23 cellular contexts compared by ENCODE assay signal in the genomic region with DNA sequence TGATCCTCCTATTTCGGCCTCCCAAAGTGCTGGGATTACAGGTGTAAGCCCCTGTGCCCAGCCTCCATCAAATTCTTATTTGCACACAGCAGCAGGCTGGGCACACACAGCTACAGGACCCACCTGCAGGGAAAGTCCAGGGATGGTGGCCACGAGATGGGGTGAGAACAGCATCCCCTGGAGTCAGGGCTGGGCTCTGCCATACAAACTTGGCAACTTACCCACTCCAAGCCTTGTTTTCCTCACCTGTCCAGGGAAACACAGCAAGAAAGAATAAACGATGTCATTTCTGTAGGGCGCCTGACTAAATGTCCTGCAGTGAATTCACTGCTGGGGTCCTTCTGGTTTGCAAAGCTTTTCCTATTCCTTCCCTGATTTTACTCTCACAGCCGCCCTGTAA. TPM values are rescaled to one million over a fixed set of nuclear protein-coding genes. Genes with fewer than 3 reads are reported as not detected.
DNase-seq lines count a peak whose midpoint lies in the region; ATAC-seq and TF ChIP-seq lines count a peak whose summit lies in the region.
"Had no signal": no experiment of that assay in that cellular context is flagged by ENCODE, and none has a peak within 500 bp of the region (broad histone marks: within the 10 kb centered on the region; RNA-seq: fewer than 3 reads in every experiment).

No MANE protein-coding gene starts in this region.

- H3K27ac ChIP-seq in DND-41 (ENCODE audit: low read length) (no peak overlapping the region), GM23338 (ENCODE audit: low read depth) (no peak overlapping the region), RWPE2 (ENCODE audit: poor library complexity, severe bottlenecking) (no peak overlapping the region)
- H3K27ac ChIP-seq: GM23248, SK-N-MC had no signal

- POLR2A ChIA-PET in activated CD4-positive, alpha-beta memory T cell treated with anti-CD3 and anti-CD28 coated beads, Interleukin-2, amount 10 ng/mL, durations not matched to agents 7 days and 5 days (lab: Charles Lee), result no interaction called here

- H3K4me3 ChIP-seq in DND-41 (ENCODE audit: low read depth in 1 of 2, low read length in 2 of 2) (no peak overlapping the region), GM23338 (no peak overlapping the region), RWPE2 (ENCODE audit: severe bottlenecking) (no peak overlapping the region), fibroblast of villous mesenchyme (ENCODE audit: low read depth, low read length) (no peak overlapping the region)
- H3K4me3 ChIP-seq: GM23248, SK-N-MC had no signal

- H3K4me3 Mint-ChIP-seq in GM23338, result no peak overlapping the region
- H3K4me3 Mint-ChIP-seq in activated CD4-positive, alpha-beta memory T cell treated with anti-CD3 and anti-CD28 coated beads, Interleukin-2, amount 10 ng/mL, durations not matched to agents 7 days and 5 days, result no peak overlapping the region
- H3K4me3 Mint-ChIP-seq: CD4-positive, alpha-beta memory T cell; IgD-negative memory B cell had no signal

- peaks cover 9% of the 10 kb centered on the region for H3K27me3 Mint-ChIP-seq in GM23338 (ENCODE audit: insufficient read depth, low read depth, poor library complexity)
- H3K27me3 Mint-ChIP-seq in activated CD4-positive, alpha-beta memory T cell treated with anti-CD3 and anti-CD28 coated beads, Interleukin-2, amount 10 ng/mL, durations not matched to agents 7 days and 5 days, result no peaks in the 10 kb centered on the region

- H3K9ac ChIP-seq in DND-41 (ENCODE audit: low read depth, low read length), result no peak overlapping the region
- H3K9ac ChIP-seq: GM23248 had no signal

- no peak overlapping the region for H3K27ac Mint-ChIP-seq in GM23338
- no peak overlapping the region for H3K27ac Mint-ChIP-seq in activated CD4-positive, alpha-beta memory T cell treated with anti-CD3 and anti-CD28 coated beads, Interleukin-2, amount 10 ng/mL, durations not matched to agents 7 days and 5 days
- H3K27ac Mint-ChIP-seq: CD4-positive, alpha-beta memory T cell had no signal

- H3K9me3 ChIP-seq in DND-41 (ENCODE audit: insufficient read depth, low read length, severe bottlenecking), result no peaks in the 10 kb centered on the region
- no peaks in the 10 kb centered on the region for H3K9me3 ChIP-seq in RWPE2 (ENCODE audit: severe bottlenecking)

- no peaks in the 10 kb centered on the region for H4K20me1 ChIP-seq in DND-41 (ENCODE audit: insufficient read depth, low read length)
- H4K20me1 ChIP-seq in GM23338 (replicated peaks; ENCODE audit: insufficient read depth), result no peaks in the 10 kb centered on the region

- H3K4me2 ChIP-seq in DND-41 (ENCODE audit: insufficient read depth, low read length) (no peak overlapping the region), GM23338 (no peak overlapping the region)

- no peaks in the 10 kb centered on the region for H3K36me3 ChIP-seq in DND-41 (ENCODE audit: insufficient read depth, low read length)
- no peaks in the 10 kb centered on the region for H3K36me3 ChIP-seq in GM23338 (ENCODE audit: insufficient read depth)
- H3K36me3 ChIP-seq in RWPE2 (ENCODE audit: low read depth), result no peaks in the 10 kb centered on the region

- no peaks in the 10 kb centered on the region for H3K9me3 Mint-ChIP-seq in GM23338
- no peaks in the 10 kb centered on the region for H3K9me3 Mint-ChIP-seq in activated CD4-positive, alpha-beta memory T cell treated with anti-CD3 and anti-CD28 coated beads, Interleukin-2, amount 10 ng/mL, durations not matched to agents 7 days and 5 days
- H3K9me3 Mint-ChIP-seq: CD4-positive, alpha-beta memory T cell; IgD-negative memory B cell had no signal

- no peaks in the 10 kb centered on the region for H3K36me3 Mint-ChIP-seq in GM23338 (ENCODE audit: low read depth)
- H3K36me3 Mint-ChIP-seq in activated CD4-positive, alpha-beta memory T cell treated with anti-CD3 and anti-CD28 coated beads, Interleukin-2, amount 10 ng/mL, durations not matched to agents 7 days and 5 days (ENCODE audit: low read depth), result no peaks in the 10 kb centered on the region
- H3K36me3 Mint-ChIP-seq: CD4-positive, alpha-beta memory T cell; IgD-negative memory B cell had no signal

- TF ChIP-seq CTCF in DND-41 (IDR thresholded peaks at IDR 0.05; ENCODE audit: borderline replicate concordance, extremely low read depth, low read length, poor library complexity, severe bottlenecking), result peak; percentile 8
- TF ChIP-seq CTCF in GM23338 (conservative IDR thresholded peaks at IDR 0.05; ENCODE audit: low read depth in 2 of 2), result peak; percentile 21 to 22; a peak in 2 of 4 replicates
- TF ChIP-seq CTCF in RWPE2 (IDR thresholded peaks at IDR 0.05; ENCODE audit: poor library complexity, severe bottlenecking), result peak; percentile 7
- TF ChIP-seq CTCF in fibroblast of villous mesenchyme (IDR thresholded peaks at IDR 0.05; ENCODE audit: insufficient read depth, low read depth, low read length), result peak; percentile 14

- no peaks in the 10 kb centered on the region for H3K9me2 ChIP-seq in GM23338 (ENCODE audit: insufficient read depth)

- no peaks in the 10 kb centered on the region for H3K4me1 Mint-ChIP-seq in GM23338
- peaks cover 18% of the 10 kb centered on the region for H3K4me1 Mint-ChIP-seq in activated CD4-positive, alpha-beta memory T cell treated with anti-CD3 and anti-CD28 coated beads, Interleukin-2, amount 10 ng/mL, durations not matched to agents 7 days and 5 days
- H3K4me1 Mint-ChIP-seq: IgD-negative memory B cell had no signal

- H3K4me1 ChIP-seq in DND-41 (ENCODE audit: insufficient read depth, low read length), result no peaks in the 10 kb centered on the region
- H3K4me1 ChIP-seq in GM23338 (ENCODE audit: insufficient read depth), result no peaks in the 10 kb centered on the region
- peaks cover 12% of the 10 kb centered on the region for H3K4me1 ChIP-seq in RWPE2 (ENCODE audit: insufficient read depth, poor library complexity, severe bottlenecking)

- H3K27me3 ChIP-seq in DND-41 (ENCODE audit: insufficient read depth, low read length, poor library complexity) (no peaks in the 10 kb centered on the region), GM23338 (ENCODE audit: insufficient read depth) (no peaks in the 10 kb centered on the region), RWPE2 (ENCODE audit: insufficient read depth, poor library complexity, severe bottlenecking) (no peaks in the 10 kb centered on the region)

- DNase-seq in DND-41 (no peak), GM23338 (ENCODE audit: low spot score) (no peak), RWPE2 (ENCODE audit: low spot score) (no peak), fibroblast of villous mesenchyme (ENCODE audit: low read depth) (no peak), AG20443 (ENCODE audit: low spot score) (no peak)
- no peak for DNase-seq in stimulated activated naive CD8-positive, alpha-beta T cell treated with anti-CD3 and anti-CD28 coated beads, Interleukin-15, Interleukin-2, amounts not matched to agents 100 U/mL and 50 U/mL, for 24 hours
- no peak for DNase-seq in activated CD4-positive, alpha-beta memory T cell treated with anti-CD3 and anti-CD28 coated beads, Interleukin-2, amount 10 ng/mL, durations not matched to agents 7 days and 5 days
- DNase-seq: Calu3; CD4-positive, alpha-beta memory T cell; GDM1; NCI-H1417; NCI-H187 treated with DMSO at 0.1 percent for 48 hours; NCI-H2171; NCI-H446 treated with DMSO at 0.1 percent for 48 hours; NCI-H748 treated with DMSO at 0.1 percent for 48 hours had no signal

- H3F3A ChIP-seq in GM23338 (replicated peaks; ENCODE audit: low read depth), result no peaks in the 10 kb centered on the region

- ATAC-seq in DND-41 (ENCODE audit: insufficient read depth, low read depth) (no peak), GM23338 (peak; percentile 42; the same call in 2 of the 3 replicates), RWPE2 (ENCODE audit: low read depth) (no peak), GM18858 (IDR thresholded peaks at IDR 0.05; ENCODE audit: unreplicated experiment) (no peak)
- ATAC-seq in stimulated activated naive CD8-positive, alpha-beta T cell treated with anti-CD3 and anti-CD28 coated beads, Interleukin-15, Interleukin-2, amounts not matched to agents 100 U/mL and 50 U/mL, for 24 hours, result no peak
- ATAC-seq: Right ventricle myocardium inferior had no signal

- H2AFZ ChIP-seq in DND-41 (ENCODE audit: low read depth, low read length) (no peak overlapping the region), GM23338 (no peak overlapping the region)
- H2AFZ ChIP-seq: GM23248 had no signal

- no peaks in the 10 kb centered on the region for H3K79me2 ChIP-seq in DND-41 (ENCODE audit: insufficient read depth, low read length)
- H3K79me2 ChIP-seq in GM23338 (replicated peaks; ENCODE audit: insufficient read depth), result no peaks in the 10 kb centered on the region

- CTCF ChIA-PET in activated CD4-positive, alpha-beta memory T cell treated with anti-CD3 and anti-CD28 coated beads, Interleukin-2, amount 10 ng/mL, durations not matched to agents 7 days and 5 days (lab: Charles Lee), result no interaction called here

TF ChIP-seq in GM23338, 12 proteins besides CTCF, POLR2A, EP300 and RAD21:
- TF ChIP-seq ETS1 (IDR thresholded peaks at IDR 0.05), result no peak
- no peak for TF ChIP-seq EZH2phosphoT487 (IDR thresholded peaks at IDR 0.05; ENCODE audit: unreplicated experiment)
- no peak for TF ChIP-seq NANOG (IDR thresholded peaks at IDR 0.05; ENCODE audit: borderline replicate concordance)

RNA-seq across cellular contexts. Expression of gene MYH16, which starts 5.5 kb away (rescaled TPM):
- not detected in 2 replicates for total RNA-seq in GM23338 (2014; rRNA removed; shearing (Covaris generic))
- polyA plus RNA-seq in GM23338 (2016; fragmentation: Nextera tagmentation; extraction: Ambion mirVana), result not detected in 2 replicates
- not detected in 2 replicates for total RNA-seq in fibroblast of villous mesenchyme
- total RNA-seq in activated CD4-positive, alpha-beta memory T cell treated with anti-CD3 and anti-CD28 coated beads, Interleukin-2, amount 10 ng/mL, durations not matched to agents 7 days and 5 days, result not detected
- total RNA-seq: CD4-positive, alpha-beta memory T cell; GM23248; HT-29; LHCN-M2; Right ventricle myocardium inferior had no signal
- polyA plus RNA-seq: BJ; CD4-positive, alpha-beta memory T cell; GM23248; IgD-negative memory B cell had no signal

RNA-seq across cellular contexts. Expression of gene ARPC1A, which starts 47.5 kb away (rescaled TPM):
- 108 and 168 TPM in 2 replicates for total RNA-seq in GM23338 (2014; rRNA removed; shearing (Covaris generic))
- 210 and 246 TPM in 2 replicates for polyA plus RNA-seq in GM23338 (2016; fragmentation: Nextera tagmentation; extraction: Ambion mirVana)
- total RNA-seq in fibroblast of villous mesenchyme, result 158 and 160 TPM in 2 replicates
- total RNA-seq in activated CD4-positive, alpha-beta memory T cell treated with anti-CD3 and anti-CD28 coated beads, Interleukin-2, amount 10 ng/mL, durations not matched to agents 7 days and 5 days, result 10 to 100 TPM; 63.8 to 68.9 TPM
